1 cellular context compared by ENCODE assay signal in genomic region chr1:204991342-204991844, GRCh38.
TF ChIP-seq lines count a peak whose summit lies in the region.

No MANE protein-coding gene starts in this region.

TF ChIP-seq in WTC11, 78 proteins besides CTCF, POLR2A, EP300 and RAD21 (continued from another document):
- 0 out of 2 replicates have a peak, but pooled peaks have one; percentile 34 for TF ChIP-seq ZBTB21 (CRISPR knock-in tag; IDR thresholded peaks at IDR 0.05; ENCODE audit: borderline replicate concordance)
